Comparison of ENCODE assay signal across 19 cellular contexts in genomic region chr22:22369962-22370265, GRCh38.
DNase-seq lines count a peak whose midpoint lies in the region; ATAC-seq, FAIRE-seq and TF ChIP-seq lines count a peak whose summit lies in the region.
"Had no signal": no experiment of that assay in that cellular context is flagged by ENCODE, and none has a peak within 500 bp of the region (broad histone marks: within the 10 kb centered on the region; RNA-seq: fewer than 3 reads in every experiment).

No MANE protein-coding gene starts in this region.

- H3K9me3 ChIP-seq in esophagus muscularis mucosa, result no peaks in the 10 kb centered on the region
- H3K9me3 ChIP-seq: tibial artery had no signal

- 52% methylated on average over 4 of the region's 4 CpGs for WGBS in esophagus muscularis mucosa

- H3K4me1 ChIP-seq in esophagus muscularis mucosa, result peaks cover 0 to 2% (median 0%) of the 10 kb centered on the region in 4 donors
- H3K4me1 ChIP-seq: tibial artery had no signal

- DNase-seq in GM12892 (ENCODE audit: insufficient read length) (no peak), NCI-H69 (lab: John Stamatoyannopoulos, UW) (peak; percentile 83), esophagus muscularis mucosa (ENCODE audit: extremely low spot score) (peak; percentile 89), 8988T (no peak)
- DNase-seq: activated CD4-positive, alpha-beta T cell treated with anti-CD3 and anti-CD28 coated beads, Interleukin-2, amount 10 ng/mL, durations not matched to agents 24 days and 14 days; activated naive CD8-positive, alpha-beta T cell treated with anti-CD3 and anti-CD28 coated beads for 36 hours; NCI-H1694; stimulated activated CD4-positive, alpha-beta T cell treated with anti-CD3 and anti-CD28 coated beads, Interleukin-4, amount 100 ng/mL, for 24 hours; T-helper 17 cell had no signal

- peak overlapping the region; percentile 89 for H3K27ac Mint-ChIP-seq in stimulated activated memory B cell treated with anti-CD40 and anti-IgM and Interleukin-4, amounts not matched to agents 10 μg/mL and 1 μg/mL and 100 μg/mL, for 72 hours
- H3K27ac Mint-ChIP-seq: activated CD4-positive, alpha-beta T cell treated with anti-CD3 and anti-CD28 coated beads, Interleukin-2, amount 10 ng/mL, durations not matched to agents 24 days and 14 days; activated naive CD8-positive, alpha-beta T cell treated with anti-CD3 and anti-CD28 coated beads for 36 hours; activated T-helper 17 cell treated with anti-CD3 and anti-CD28 coated beads, Interleukin-2, amount 50 U/mL, for 72 hours; stimulated activated naive CD8-positive, alpha-beta T cell treated with anti-CD3 and anti-CD28 coated beads, Interleukin-15, Interleukin-2, amounts not matched to agents 100 ng/mL and 50 ng/mL, for 24 hours; T-helper 17 cell had no signal

- H3K4me3 ChIP-seq in esophagus muscularis mucosa, result no peak overlapping the region
- H3K4me3 ChIP-seq: tibial artery had no signal

- intact Hi-C loops in esophagus muscularis mucosa (cut with DNase I), result no loop called here

- H3K36me3 Mint-ChIP-seq in stimulated activated memory B cell treated with anti-CD40 and anti-IgM and Interleukin-4, amounts not matched to agents 10 μg/mL and 1 μg/mL and 100 μg/mL, for 72 hours, result no peaks in the 10 kb centered on the region
- H3K36me3 Mint-ChIP-seq: activated naive CD8-positive, alpha-beta T cell treated with anti-CD3 and anti-CD28 coated beads for 36 hours had no signal

- no peak for TF ChIP-seq POLR2A in GM12892 (IDR thresholded peaks at IDR 0.05; ENCODE audit: low read depth, low read length)
- no peak for TF ChIP-seq POLR2A in esophagus muscularis mucosa (IDR thresholded peaks at IDR 0.05; ENCODE audit: low read depth)

- no peaks in the 10 kb centered on the region for H3K27me3 Mint-ChIP-seq in stimulated activated memory B cell treated with anti-CD40 and anti-IgM and Interleukin-4, amounts not matched to agents 10 μg/mL and 1 μg/mL and 100 μg/mL, for 72 hours

- peaks cover 0 to 33% (median 0%) of the 10 kb centered on the region in 4 donors for H3K27me3 ChIP-seq in esophagus muscularis mucosa

- H3K27ac ChIP-seq in esophagus muscularis mucosa (replicated peaks in 1 of 4), result no peak overlapping the region
- H3K27ac ChIP-seq: epithelial cell of prostate, tibial artery had no signal

- ATAC-seq in stimulated activated memory B cell treated with anti-CD40 and anti-IgM and Interleukin-4, amounts not matched to agents 10 μg/mL and 1 μg/mL and 100 μg/mL, for 72 hours, result peak; percentile 72
- ATAC-seq in GM18870 (IDR thresholded peaks at IDR 0.05; ENCODE audit: unreplicated experiment), result no peak
- ATAC-seq in GM21367 (IDR thresholded peaks at IDR 0.05; ENCODE audit: unreplicated experiment), result no peak
- ATAC-seq: activated T-helper 17 cell treated with anti-CD3 and anti-CD28 coated beads, Interleukin-2, amount 50 U/mL, for 72 hours; HepG2; Panc1 had no signal

- H3K36me3 ChIP-seq in esophagus muscularis mucosa, result no peaks in the 10 kb centered on the region
- H3K36me3 ChIP-seq: tibial artery had no signal

- FAIRE-seq in GM12892 (lab: Jason Lieb, UNC), result peak; percentile 46
- FAIRE-seq: HepG2, keratinocyte had no signal

- no peak for TF ChIP-seq EP300 in esophagus muscularis mucosa (IDR thresholded peaks at IDR 0.05)

- H3K4me1 Mint-ChIP-seq in stimulated activated memory B cell treated with anti-CD40 and anti-IgM and Interleukin-4, amounts not matched to agents 10 μg/mL and 1 μg/mL and 100 μg/mL, for 72 hours, result peaks cover 68% of the 10 kb centered on the region
- H3K4me1 Mint-ChIP-seq: activated CD4-positive, alpha-beta T cell treated with anti-CD3 and anti-CD28 coated beads, Interleukin-2, amount 10 ng/mL, durations not matched to agents 24 days and 14 days; activated T-helper 17 cell treated with anti-CD3 and anti-CD28 coated beads, Interleukin-2, amount 50 U/mL, for 72 hours had no signal

- no peaks in the 10 kb centered on the region for H3K9me3 Mint-ChIP-seq in stimulated activated memory B cell treated with anti-CD40 and anti-IgM and Interleukin-4, amounts not matched to agents 10 μg/mL and 1 μg/mL and 100 μg/mL, for 72 hours
- H3K9me3 Mint-ChIP-seq: activated CD4-positive, alpha-beta T cell treated with anti-CD3 and anti-CD28 coated beads, Interleukin-2, amount 10 ng/mL, durations not matched to agents 24 days and 14 days; activated naive CD8-positive, alpha-beta T cell treated with anti-CD3 and anti-CD28 coated beads for 36 hours; activated T-helper 17 cell treated with anti-CD3 and anti-CD28 coated beads, Interleukin-2, amount 50 U/mL, for 72 hours; stimulated activated naive CD8-positive, alpha-beta T cell treated with anti-CD3 and anti-CD28 coated beads, Interleukin-15, Interleukin-2, amounts not matched to agents 100 ng/mL and 50 ng/mL, for 24 hours had no signal

- H3K4me3 Mint-ChIP-seq in stimulated activated memory B cell treated with anti-CD40 and anti-IgM and Interleukin-4, amounts not matched to agents 10 μg/mL and 1 μg/mL and 100 μg/mL, for 72 hours, result peak overlapping the region; percentile 45
- H3K4me3 Mint-ChIP-seq: activated CD4-positive, alpha-beta T cell treated with anti-CD3 and anti-CD28 coated beads, Interleukin-2, amount 10 ng/mL, durations not matched to agents 24 days and 14 days; activated naive CD8-positive, alpha-beta T cell treated with anti-CD3 and anti-CD28 coated beads for 36 hours; activated T-helper 17 cell treated with anti-CD3 and anti-CD28 coated beads, Interleukin-2, amount 50 U/mL, for 72 hours; stimulated activated naive CD8-positive, alpha-beta T cell treated with anti-CD3 and anti-CD28 coated beads, Interleukin-15, Interleukin-2, amounts not matched to agents 100 ng/mL and 50 ng/mL, for 24 hours; T-helper 17 cell had no signal

- no peak for TF ChIP-seq CTCF in esophagus muscularis mucosa (IDR thresholded peaks at IDR 0.05)

Comparison
In these comparisons a context has a peak if more than half of its experiments do, and no peak if none do; other contexts are left out.
1. DNase-seq: peak in NCI-H69 (single experiment) and esophagus muscularis mucosa (single experiment); none in GM12892 (single experiment) and 8988T (single experiment).